Comparison of ENCODE assay signal across 12 cellular contexts in genomic region chr5:54524704-54525103, GRCh38. TPM values are rescaled to one million over a fixed set of nuclear protein-coding genes. Genes with fewer than 3 reads are reported as not detected.
DNase-seq lines count a peak whose midpoint lies in the region; FAIRE-seq and TF ChIP-seq lines count a peak whose summit lies in the region.
"Had no signal": no experiment of that assay in that cellular context is flagged by ENCODE, and none has a peak within 500 bp of the region (broad histone marks: within the 10 kb centered on the region; RNA-seq: fewer than 3 reads in every experiment).

No MANE protein-coding gene starts in this region.

- TF ChIP-seq CTCF in BE2C (IDR thresholded peaks at IDR 0.05; ENCODE audit: low read depth, low read length) (no peak), astrocyte (IDR thresholded peaks at IDR 0.05; ENCODE audit: insufficient read depth, low read depth, low read length) (no peak), left ventricle myocardium inferior (IDR thresholded peaks at IDR 0.05; ENCODE audit: borderline replicate concordance) (no peak)

- H3K4me3 Mint-ChIP-seq in astrocyte (ENCODE audit: unreplicated experiment) = no peak overlapping the region

- peaks cover 97% of the 10 kb centered on the region for H4K20me1 ChIP-seq in astrocyte (ENCODE audit: insufficient read depth, low read length)

- no peak overlapping the region for H3K27ac Mint-ChIP-seq in astrocyte (ENCODE audit: unreplicated experiment)
- H3K27ac Mint-ChIP-seq: HFFc6, T-helper 17 cell had no signal

- DNase-seq in BE2C = peak; percentile 70
- no peak for DNase-seq in astrocyte (ENCODE audit: low read depth)
- DNase-seq in left ventricle myocardium inferior = peak; percentile 41
- no peak for DNase-seq in activated gamma-delta T cell (lab: John Stamatoyannopoulos, UW)
- DNase-seq in activated CD4-positive, CD25-positive, alpha-beta regulatory T cell treated with anti-CD3 and anti-CD28 coated beads, Interleukin-2, amount 50 U/mL, for 72 hours = no peak
- DNase-seq in activated CD4-positive, alpha-beta T cell treated with anti-CD3 and anti-CD28 coated beads for 48 hours = no peak
- no peak for DNase-seq in NCI-H146 (lab: John Stamatoyannopoulos, UW)
- DNase-seq: foreskin melanocyte, HFFc6, NCI-H1417, T-helper 17 cell had no signal

- intact Hi-C loops in left ventricle myocardium inferior (cut with micrococcal nuclease) = loop anchor here (10.0 kb wide), 1 partner anchor 130 kb away; no protein-coding TSS in a partner anchor

- no peak overlapping the region for H3K9ac ChIP-seq in astrocyte (ENCODE audit: low read length)
- H3K9ac ChIP-seq in rectal smooth muscle tissue (ENCODE audit: low read length) = no peak overlapping the region

- H3K4me3 ChIP-seq in BE2C (ENCODE audit: low read depth, low read length) (no peak overlapping the region), astrocyte (ENCODE audit: insufficient read depth, low read depth, low read length) (no peak overlapping the region), left ventricle myocardium inferior (peak overlapping the region; percentile 42), rectal smooth muscle tissue (ENCODE audit: low read length) (peak overlapping the region; percentile 17)

- H3K27me3 ChIP-seq in BE2C (no peaks in the 10 kb centered on the region), astrocyte (ENCODE audit: insufficient read depth, low read length) (no peaks in the 10 kb centered on the region), left ventricle myocardium inferior (ENCODE audit: low read depth) (no peaks in the 10 kb centered on the region), rectal smooth muscle tissue (ENCODE audit: control insufficient read depth, insufficient read depth, low read length) (no peaks in the 10 kb centered on the region)

- peaks cover 3% of the 10 kb centered on the region for H3K36me3 Mint-ChIP-seq in astrocyte (ENCODE audit: low read depth, unreplicated experiment)

- FAIRE-seq in astrocyte (lab: Jason Lieb, UNC) = no peak

- H3K9me3 ChIP-seq in BE2C (no peaks in the 10 kb centered on the region), astrocyte (ENCODE audit: insufficient read depth, low read depth, low read length) (no peaks in the 10 kb centered on the region), left ventricle myocardium inferior (replicated peaks) (no peaks in the 10 kb centered on the region)

- H2AFZ ChIP-seq in astrocyte (ENCODE audit: low read depth, low read length) = no peak overlapping the region

- peaks cover 23% of the 10 kb centered on the region for H3K4me1 Mint-ChIP-seq in astrocyte (ENCODE audit: low read depth, unreplicated experiment)

- no peaks in the 10 kb centered on the region for H3K27me3 Mint-ChIP-seq in astrocyte (ENCODE audit: low read depth, unreplicated experiment)
- H3K27me3 Mint-ChIP-seq: T-helper 17 cell had no signal

- H3K36me3 ChIP-seq in BE2C = peaks cover 3% of the 10 kb centered on the region; the same call in 1 of the 2 replicates
- H3K36me3 ChIP-seq in astrocyte (ENCODE audit: insufficient read depth, low read length) = no peaks in the 10 kb centered on the region
- H3K36me3 ChIP-seq in left ventricle myocardium inferior = no peaks in the 10 kb centered on the region
- no peaks in the 10 kb centered on the region for H3K36me3 ChIP-seq in rectal smooth muscle tissue (ENCODE audit: control insufficient read depth, insufficient read depth, low read length)

- H3K4me1 ChIP-seq in BE2C (peaks cover 16% of the 10 kb centered on the region), astrocyte (ENCODE audit: insufficient read depth, low read length) (peaks cover 36% of the 10 kb centered on the region), left ventricle myocardium inferior (peaks cover 98% of the 10 kb centered on the region), rectal smooth muscle tissue (ENCODE audit: control insufficient read depth, insufficient read depth, low read length) (peaks cover 37% of the 10 kb centered on the region)

- H3K79me2 ChIP-seq in astrocyte (ENCODE audit: insufficient read depth, low read length) = peaks cover 100% of the 10 kb centered on the region

- H3K27ac ChIP-seq in astrocyte (ENCODE audit: low read depth, low read length) = peak overlapping the region; percentile 3
- peak overlapping the region; percentile 75 for H3K27ac ChIP-seq in left ventricle myocardium inferior (replicated peaks)
- H3K27ac ChIP-seq in rectal smooth muscle tissue (ENCODE audit: low read depth, low read length) = peak overlapping the region; percentile 69

- H3K4me2 ChIP-seq in astrocyte (ENCODE audit: low read length) = peak overlapping the region; percentile 90

- H3K9me3 Mint-ChIP-seq in astrocyte (ENCODE audit: unreplicated experiment) = peaks cover under 1% of the 10 kb centered on the region

RNA-seq across cellular contexts. Expression of gene SNX18, which starts 7.1 kb away (rescaled TPM):
- polyA plus RNA-seq in BE2C (2012; ENCODE audit: insufficient read depth, insufficient read length, low read depth) = 21.6 TPM
- total RNA-seq in astrocyte = 38.8 and 43.5 TPM in 2 replicates
- 28.7 TPM for total RNA-seq in left ventricle myocardium inferior

Comparison
In these comparisons a context has a peak if more than half of its experiments do, and no peak if none do; other contexts are left out.
1. DNase-seq: peak in BE2C (single experiment) and left ventricle myocardium inferior (single experiment); none in astrocyte (single experiment), activated gamma-delta T cell (single experiment), activated CD4-positive, CD25-positive, alpha-beta regulatory T cell treated with anti-CD3 and anti-CD28 coated beads, Interleukin-2, amount 50 U/mL, for 72 hours (single experiment), activated CD4-positive, alpha-beta T cell treated with anti-CD3 and anti-CD28 coated beads for 48 hours (single experiment) and NCI-H146 (single experiment).
2. H3K4me3 ChIP-seq: peak in left ventricle myocardium inferior (single experiment) and rectal smooth muscle tissue (single experiment); none in BE2C (single experiment) and astrocyte (single experiment).
3. H3K27ac ChIP-seq: peak in every context shown above with its lines; median percentile 75 in left ventricle myocardium inferior; 69 in rectal smooth muscle tissue; 3 in astrocyte.